In the genomic region with DNA sequence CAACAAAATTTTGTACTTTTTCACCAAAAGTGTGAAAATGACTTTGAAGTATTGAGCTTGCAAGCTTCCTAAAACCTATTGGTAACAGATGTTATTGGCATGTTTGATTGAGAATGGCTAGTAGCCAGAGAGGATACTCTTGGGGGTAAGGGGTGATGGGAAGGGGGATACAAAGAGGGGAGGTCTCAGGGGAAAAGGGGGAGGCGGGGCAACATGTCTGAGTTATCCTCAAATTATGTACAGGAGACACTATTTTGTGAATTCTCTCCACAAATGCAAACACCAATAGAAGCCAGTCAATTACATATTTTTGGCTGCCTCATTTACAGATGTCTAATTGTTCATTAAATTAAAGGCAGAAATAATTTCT, we compare ENCODE assay signal across 15 cellular contexts. TPM values are rescaled to one million over a fixed set of nuclear protein-coding genes. Genes with fewer than 3 reads are reported as not detected.
DNase-seq lines count a peak whose midpoint lies in the region; ATAC-seq and TF ChIP-seq lines count a peak whose summit lies in the region.
"Had no signal": no experiment of that assay in that cellular context is flagged by ENCODE, and none has a peak within 500 bp of the region (broad histone marks: within the 10 kb centered on the region; RNA-seq: fewer than 3 reads in every experiment).

No MANE protein-coding gene starts in this region.

- H3K36me3 Mint-ChIP-seq in CD4-positive, alpha-beta T cell (ENCODE audit: low read depth) = no peaks in the 10 kb centered on the region

- in situ Hi-C loops in gastrocnemius medialis (cut with MboI; ENCODE audit: low sequenced_read_pairs in 4 of 4) = loop anchor here in 1 of 4 donors (25.0 kb wide), 1 partner anchor 457 kb away; no protein-coding TSS in a partner anchor

- intact Hi-C loops in CD4-positive, alpha-beta T cell (cut with DNase I, micrococcal nuclease) = no loop called here
- intact Hi-C loops in breast epithelium (cut with DNase I; ENCODE audit: low total_unique reads) (no loop called here), lower lobe of right lung (cut with DNase I) (no loop called here), gastrocnemius medialis (cut with DNase I; ENCODE audit: low total_unique reads) (loop anchor here (10.0 kb wide), 1 partner anchor 381 kb away; no protein-coding TSS in a partner anchor)

- no peaks in the 10 kb centered on the region for H3K9me3 Mint-ChIP-seq in CD4-positive, alpha-beta T cell
- H3K9me3 Mint-ChIP-seq: stimulated activated naive CD8-positive, alpha-beta T cell treated with anti-CD3 and anti-CD28 coated beads, Interleukin-15, amount 100 ng/mL, for 72 hours; T-helper 2 cell treated with Interferon-gamma antibody and Interleukin-4, amounts not matched to agents 5 μg/mL and 100 μg/mL, for 36 hours had no signal

- CTCF ChIA-PET in CD4-positive, alpha-beta T cell (lab: Charles Lee) = no interaction called here

- no peaks in the 10 kb centered on the region for H3K36me3 ChIP-seq in breast epithelium
- H3K36me3 ChIP-seq in lower lobe of right lung = no peaks in the 10 kb centered on the region
- no peaks in the 10 kb centered on the region for H3K36me3 ChIP-seq in gastrocnemius medialis
- H3K36me3 ChIP-seq: BE2C had no signal

- TF ChIP-seq POLR2A in breast epithelium (IDR thresholded peaks at IDR 0.05) (no peak), gastrocnemius medialis (IDR thresholded peaks at IDR 0.05) (no peak)

- no peak for ATAC-seq in CD4-positive, alpha-beta T cell (ENCODE audit: poor library complexity)
- no peak for ATAC-seq in lower lobe of right lung
- ATAC-seq in gastrocnemius medialis = no peak
- ATAC-seq in GM19455 (IDR thresholded peaks at IDR 0.05; ENCODE audit: unreplicated experiment) = no peak
- ATAC-seq in HG03097 (IDR thresholded peaks at IDR 0.05; ENCODE audit: low FRiP score, unreplicated experiment) = no peak
- ATAC-seq: stimulated activated naive CD8-positive, alpha-beta T cell treated with anti-CD3 and anti-CD28 coated beads, Interleukin-15, amount 100 ng/mL, for 72 hours had no signal

- H3K9me3 ChIP-seq in CD4-positive, alpha-beta T cell (ENCODE audit: control insufficient read depth, low read length) = no peaks in the 10 kb centered on the region
- H3K9me3 ChIP-seq in breast epithelium (no peaks in the 10 kb centered on the region), lower lobe of right lung (no peaks in the 10 kb centered on the region), gastrocnemius medialis (no peaks in the 10 kb centered on the region)
- H3K9me3 ChIP-seq: BE2C had no signal

- H3K27ac Mint-ChIP-seq in CD4-positive, alpha-beta T cell = no peak overlapping the region
- H3K27ac Mint-ChIP-seq: stimulated activated naive CD8-positive, alpha-beta T cell treated with anti-CD3 and anti-CD28 coated beads, Interleukin-15, amount 100 ng/mL, for 72 hours; T-helper 2 cell treated with Interferon-gamma antibody and Interleukin-4, amounts not matched to agents 5 μg/mL and 100 μg/mL, for 36 hours had no signal

- H3K4me1 ChIP-seq in breast epithelium (no peaks in the 10 kb centered on the region), lower lobe of right lung (peaks cover 18% of the 10 kb centered on the region), gastrocnemius medialis (peaks cover 12 to 13% of the 10 kb centered on the region in 2 donors)
- H3K4me1 ChIP-seq: BE2C had no signal

- peak overlapping the region; percentile 1 for H3K4me3 Mint-ChIP-seq in CD4-positive, alpha-beta T cell
- H3K4me3 Mint-ChIP-seq: stimulated activated naive CD8-positive, alpha-beta T cell treated with anti-CD3 and anti-CD28 coated beads, Interleukin-15, amount 100 ng/mL, for 72 hours; T-helper 2 cell treated with Interferon-gamma antibody and Interleukin-4, amounts not matched to agents 5 μg/mL and 100 μg/mL, for 36 hours had no signal

- H3K4me1 Mint-ChIP-seq in CD4-positive, alpha-beta T cell (ENCODE audit: low read depth) = peaks cover 16% of the 10 kb centered on the region

- H3K27ac ChIP-seq in CD4-positive, alpha-beta T cell (ENCODE audit: low read depth, low read length) = no peak overlapping the region
- H3K27ac ChIP-seq in breast epithelium (peak overlapping the region; percentile 41 to 50), lower lobe of right lung (no peak overlapping the region), gastrocnemius medialis (peak overlapping the region in 3 of 4 donors; percentile 3 to 84 (median 80))

- H3K4me3 ChIP-seq in breast epithelium (peak overlapping the region; percentile 85 to 90 (median 87)), lower lobe of right lung (peak overlapping the region; percentile 81), gastrocnemius medialis (peak overlapping the region in 3 of 4 donors; percentile 18 to 81 (median 77))

- H3K27me3 ChIP-seq in CD4-positive, alpha-beta T cell (ENCODE audit: control insufficient read depth, insufficient read depth, low read length) = peaks cover 64% of the 10 kb centered on the region
- H3K27me3 ChIP-seq in breast epithelium = no peaks in the 10 kb centered on the region
- peaks cover 60% of the 10 kb centered on the region for H3K27me3 ChIP-seq in lower lobe of right lung (ENCODE audit: low read depth)
- peaks cover 5 to 32% (median 7%) of the 10 kb centered on the region in 3 donors for H3K27me3 ChIP-seq in gastrocnemius medialis

- TF ChIP-seq CTCF in CD4-positive, alpha-beta T cell (IDR thresholded peaks at IDR 0.05) = no peak
- no peak for TF ChIP-seq CTCF in breast epithelium (IDR thresholded peaks at IDR 0.05)
- TF ChIP-seq CTCF in lower lobe of right lung (IDR thresholded peaks at IDR 0.05) = no peak
- TF ChIP-seq CTCF in gastrocnemius medialis (IDR thresholded peaks at IDR 0.05 in 4 of 5, conservative IDR thresholded peaks at IDR 0.05 in 1 of 5) = no peak

- POLR2A ChIA-PET in CD4-positive, alpha-beta T cell (lab: Charles Lee) = no interaction called here

- DNase-seq in CD4-positive, alpha-beta T cell = no peak
- no peak for DNase-seq in breast epithelium (ENCODE audit: low spot score in 2 of 2)
- DNase-seq in lower lobe of right lung = no peak
- DNase-seq in gastrocnemius medialis = no peak
- no peak for DNase-seq in Ammon's horn (ENCODE audit: low spot score)
- DNase-seq in T-helper 9 cell = no peak
- DNase-seq: activated CD8-positive, alpha-beta memory T cell treated with anti-CD3 and anti-CD28 coated beads, Interleukin-2, amount 50 U/mL, for 4 hours; activated naive CD4-positive, alpha-beta T cell; BE2C; NCI-H1694; NCI-H446; stimulated activated naive CD8-positive, alpha-beta T cell treated with anti-CD3 and anti-CD28 coated beads, Interleukin-15, amount 100 ng/mL, for 72 hours had no signal

- peaks cover 61% of the 10 kb centered on the region for H3K27me3 Mint-ChIP-seq in CD4-positive, alpha-beta T cell

RNA-seq across cellular contexts. Expression of gene GAS1, which starts 3.5 kb away (rescaled TPM):
- total RNA-seq in CD4-positive, alpha-beta T cell = under 1 TPM; 0.59 to 0.69 TPM
- total RNA-seq in breast epithelium (10 to 100 TPM; 48.2 to 99.9 (median 79.8) TPM), lower lobe of right lung (17.3 TPM), gastrocnemius medialis (10 to 100 TPM; 15.6 to 50.4 (median 29.0) TPM)

Comparison
In these comparisons a context has a peak if more than half of its experiments do, and no peak if none do; other contexts are left out.
1. H3K27ac ChIP-seq: peak in breast epithelium (2 of 2) and gastrocnemius medialis (3 of 4); none in CD4-positive, alpha-beta T cell (single experiment) and lower lobe of right lung (single experiment).
2. RNA of gene GAS1, which starts 3.5 kb away (total RNA-seq): 48.2 to 99.9 TPM in breast epithelium, 15.6 to 50.4 TPM in gastrocnemius medialis and 17.3 TPM in lower lobe of right lung (single experiment); 0.59 to 0.69 TPM in CD4-positive, alpha-beta T cell; every median in the first group is over 4 times any median in the second.
3. Peak in every context shown above with its lines, with median percentiles within 50 percentile points of each other: H3K4me3 ChIP-seq.